30 cellular contexts compared by ENCODE assay signal in genomic region chr10:31120392-31120791, GRCh38.
DNase-seq lines count a peak whose midpoint lies in the region; ATAC-seq and TF ChIP-seq lines count a peak whose summit lies in the region.
"Had no signal": no experiment of that assay in that cellular context is flagged by ENCODE, and none has a peak within 500 bp of the region (broad histone marks: within the 10 kb centered on the region; RNA-seq: fewer than 3 reads in every experiment).

No MANE protein-coding gene starts in this region.

- TF ChIP-seq EP300 in transverse colon (IDR thresholded peaks at IDR 0.05; ENCODE audit: low read depth) (no peak), gastroesophageal sphincter (IDR thresholded peaks at IDR 0.05) (no peak)

- no peaks in the 10 kb centered on the region for H3K4me1 ChIP-seq in neural progenitor cell
- peaks cover 0 to 6% (median 0%) of the 10 kb centered on the region in 4 donors for H3K4me1 ChIP-seq in transverse colon
- no peaks in the 10 kb centered on the region for H3K4me1 ChIP-seq in trophoblast cell (ENCODE audit: control insufficient read depth in 1 of 2, insufficient read depth in 2 of 2, low read length in 2 of 2)
- peaks cover 0 to 18% (median 0%) of the 10 kb centered on the region in 3 donors for H3K4me1 ChIP-seq in gastroesophageal sphincter
- H3K4me1 ChIP-seq: Caco-2 had no signal

- no peak overlapping the region for H2AK5ac ChIP-seq in trophoblast cell (ENCODE audit: low read length)

- no peak overlapping the region for H3K27ac Mint-ChIP-seq in neural progenitor cell
- H3K27ac Mint-ChIP-seq: progenitor cell of endocrine pancreas had no signal

- TF ChIP-seq CTCF in coronary artery (IDR thresholded peaks at IDR 0.05), result no peak
- TF ChIP-seq CTCF in neural progenitor cell (IDR thresholded peaks at IDR 0.05), result no peak
- no peak for TF ChIP-seq CTCF in transverse colon (IDR thresholded peaks at IDR 0.05)
- TF ChIP-seq CTCF in gastroesophageal sphincter (IDR thresholded peaks at IDR 0.05), result no peak

- peaks cover 18% of the 10 kb centered on the region for H3K4me1 Mint-ChIP-seq in neural progenitor cell

- no peak overlapping the region for H2BK5ac ChIP-seq in trophoblast cell (ENCODE audit: low read depth, low read length, poor library complexity)

- H3K9ac ChIP-seq in neural progenitor cell (no peak overlapping the region), trophoblast cell (ENCODE audit: low read length) (no peak overlapping the region)

- intact Hi-C loops in transverse colon (cut with DNase I; ENCODE audit: low total_unique reads), result no loop called here

- H3K4me3 ChIP-seq in coronary artery (peak overlapping the region; percentile 5), neural progenitor cell (no peak overlapping the region), transverse colon (no peak overlapping the region), trophoblast cell (ENCODE audit: low read depth, low read length) (no peak overlapping the region), gastroesophageal sphincter (no peak overlapping the region)
- H3K4me3 ChIP-seq: PC-9 had no signal

- H3F3A ChIP-seq in neural progenitor cell (ENCODE audit: low read depth), result no peaks in the 10 kb centered on the region

- H4K91ac ChIP-seq in trophoblast cell (ENCODE audit: low read depth, low read length), result no peak overlapping the region

- no peak overlapping the region for H3K23ac ChIP-seq in trophoblast cell (ENCODE audit: low read length)

- no peak overlapping the region for H4K12ac ChIP-seq in trophoblast cell (ENCODE audit: low read depth, low read length)

- ATAC-seq in gastroesophageal sphincter, result no peak
- ATAC-seq: left colon had no signal

- peak; percentile 30 for DNase-seq in HCEC 1CT
- no peak for DNase-seq in coronary artery (ENCODE audit: low spot score)
- no peak for DNase-seq in neural progenitor cell (ENCODE audit: low spot score)
- DNase-seq in transverse colon, result no peak
- DNase-seq in trophoblast cell, result no peak
- DNase-seq in NCI-H345 treated with DMSO at 0.1 percent for 48 hours (lab: John Stamatoyannopoulos, UW; ENCODE audit: unreplicated experiment), result no peak
- DNase-seq in NCI-H2196 treated with DMSO at 0.1 percent for 48 hours (lab: John Stamatoyannopoulos, UW; ENCODE audit: unreplicated experiment), result no peak
- DNase-seq: activated CD4-positive, alpha-beta T cell treated with anti-CD3 and anti-CD28 coated beads for 4 hours; activated CD8-positive, alpha-beta memory T cell treated with anti-CD3 and anti-CD28 coated beads for 24 hours; activated gamma-delta T cell treated with Interleukin-2 at 50 U/mL for 16 hours; activated T-cell treated with anti-CD3 and anti-CD28 coated beads, Interleukin-2, amount 50 U/mL, for 1 hour; brain microvascular endothelial cell; Caco-2; foreskin melanocyte; GF-D8; hippocampal formation; Karpas-422; left colon; MV-4-11; NCI-H524; PC-9; Right ventricle myocardium superior; stimulated activated naive CD4-positive, alpha-beta T cell treated with Interleukin-2 at 50 U/mL for 16 hours; T-helper 9 cell had no signal

- no peaks in the 10 kb centered on the region for H3K79me1 ChIP-seq in trophoblast cell (ENCODE audit: low read length)

- no peaks in the 10 kb centered on the region for H4K20me1 ChIP-seq in neural progenitor cell (ENCODE audit: low read depth)

- peaks cover 6% of the 10 kb centered on the region for H3K27me3 Mint-ChIP-seq in neural progenitor cell (ENCODE audit: insufficient read depth, low read depth)
- H3K27me3 Mint-ChIP-seq: progenitor cell of endocrine pancreas had no signal

- H3K4me3 Mint-ChIP-seq in neural progenitor cell, result no peak overlapping the region

- H3K14ac ChIP-seq in trophoblast cell (ENCODE audit: low read length), result no peak overlapping the region

- peaks cover under 1% of the 10 kb centered on the region for H3K9me3 Mint-ChIP-seq in neural progenitor cell

- no peak overlapping the region for H3K18ac ChIP-seq in trophoblast cell (ENCODE audit: low read length)

- H3K36me3 ChIP-seq in neural progenitor cell (no peaks in the 10 kb centered on the region), transverse colon (no peaks in the 10 kb centered on the region), trophoblast cell (ENCODE audit: control insufficient read depth in 1 of 2, insufficient read depth in 2 of 2, low read length in 2 of 2) (no peaks in the 10 kb centered on the region), gastroesophageal sphincter (no peaks in the 10 kb centered on the region)
- H3K36me3 ChIP-seq: brain microvascular endothelial cell, neutrophil had no signal

- H4K8ac ChIP-seq in trophoblast cell (ENCODE audit: low read depth, low read length), result no peak overlapping the region

- H2AFZ ChIP-seq in neural progenitor cell (replicated peaks) (peak overlapping the region; percentile 46), trophoblast cell (ENCODE audit: insufficient read depth, low read length, poor library complexity) (no peak overlapping the region)
- H2AFZ ChIP-seq: PC-9 had no signal

- 50 to 63% methylated on average over 1 of the region's 1 CpG for WGBS in transverse colon (ENCODE audit: low coverage in 1 of 2), 2 donors
- no CpG with 5 or more reads among the region's 1 CpG for WGBS in trophoblast cell (ENCODE audit: extremely low coverage, insufficient coverage, insufficient read length)
- 28% methylated on average over 1 of the region's 1 CpG; no CpG with 5 or more reads in 1 of the 2 donors for WGBS in gastroesophageal sphincter (ENCODE audit: low coverage in 1 of 2), 2 donors

- in situ Hi-C loops in transverse colon (cut with MboI; ENCODE audit: low pct_ligation_motif_present in 1 of 4, low pct_unique_long_range_greater_than_20kb in 1 of 4, low sequenced_read_pairs in 3 of 4), result no loop called here

- H3K9me3 ChIP-seq in neural progenitor cell (ENCODE audit: low read depth) (no peaks in the 10 kb centered on the region), transverse colon (no peaks in the 10 kb centered on the region), trophoblast cell (ENCODE audit: insufficient read depth, low read depth, low read length) (no peaks in the 10 kb centered on the region), gastroesophageal sphincter (peaks cover 0 to 5% (median 0%) of the 10 kb centered on the region in 3 donors)
- H3K9me3 ChIP-seq: Caco-2, neutrophil had no signal

- H3K4me2 ChIP-seq in neural progenitor cell (no peak overlapping the region), trophoblast cell (ENCODE audit: low read length) (no peak overlapping the region)
- H3K4me2 ChIP-seq: PC-9 had no signal

- no peaks in the 10 kb centered on the region for H3K36me3 Mint-ChIP-seq in neural progenitor cell

- H3K4ac ChIP-seq in trophoblast cell (ENCODE audit: low read depth, low read length), result no peak overlapping the region

- H3K79me2 ChIP-seq in neural progenitor cell (ENCODE audit: low read depth) (no peaks in the 10 kb centered on the region), trophoblast cell (ENCODE audit: control insufficient read depth, insufficient read depth, low read length, poor library complexity) (no peaks in the 10 kb centered on the region)

- no peak overlapping the region for H2BK12ac ChIP-seq in trophoblast cell (ENCODE audit: low read length)

- TF ChIP-seq POLR2A in transverse colon (IDR thresholded peaks at IDR 0.05), result no peak
- TF ChIP-seq POLR2A in gastroesophageal sphincter (IDR thresholded peaks at IDR 0.05), result no peak

- H2BK120ac ChIP-seq in trophoblast cell (ENCODE audit: insufficient read depth, low read length, poor library complexity), result no peak overlapping the region

- H3K27ac ChIP-seq in coronary artery (peak overlapping the region; percentile 66 to 67), neural progenitor cell (no peak overlapping the region), transverse colon (peak overlapping the region; percentile 22 to 44 (median 32)), trophoblast cell (ENCODE audit: low read depth, low read length) (no peak overlapping the region), gastroesophageal sphincter (peak overlapping the region in 2 of 4 donors; percentile 2 to 47)
- H3K27ac ChIP-seq: brain microvascular endothelial cell, C4-2B, epithelial cell of prostate, neutrophil, PC-9, VCaP had no signal

- H3K27me3 ChIP-seq in neural progenitor cell, result no peaks in the 10 kb centered on the region
- H3K27me3 ChIP-seq in transverse colon, result no peaks in the 10 kb centered on the region
- H3K27me3 ChIP-seq in trophoblast cell (ENCODE audit: insufficient read depth, low read length), result no peaks in the 10 kb centered on the region
- no peaks in the 10 kb centered on the region for H3K27me3 ChIP-seq in gastroesophageal sphincter
- H3K27me3 ChIP-seq: brain microvascular endothelial cell, neutrophil had no signal

Comparison
In these comparisons a context has a peak if more than half of its experiments do, and no peak if none do; other contexts are left out.
1. H3K27ac ChIP-seq: peak in coronary artery (2 of 2) and transverse colon (4 of 4); none in neural progenitor cell (single experiment) and trophoblast cell (single experiment).